ENCODE assay signal across 8 cellular contexts in the genomic region with DNA sequence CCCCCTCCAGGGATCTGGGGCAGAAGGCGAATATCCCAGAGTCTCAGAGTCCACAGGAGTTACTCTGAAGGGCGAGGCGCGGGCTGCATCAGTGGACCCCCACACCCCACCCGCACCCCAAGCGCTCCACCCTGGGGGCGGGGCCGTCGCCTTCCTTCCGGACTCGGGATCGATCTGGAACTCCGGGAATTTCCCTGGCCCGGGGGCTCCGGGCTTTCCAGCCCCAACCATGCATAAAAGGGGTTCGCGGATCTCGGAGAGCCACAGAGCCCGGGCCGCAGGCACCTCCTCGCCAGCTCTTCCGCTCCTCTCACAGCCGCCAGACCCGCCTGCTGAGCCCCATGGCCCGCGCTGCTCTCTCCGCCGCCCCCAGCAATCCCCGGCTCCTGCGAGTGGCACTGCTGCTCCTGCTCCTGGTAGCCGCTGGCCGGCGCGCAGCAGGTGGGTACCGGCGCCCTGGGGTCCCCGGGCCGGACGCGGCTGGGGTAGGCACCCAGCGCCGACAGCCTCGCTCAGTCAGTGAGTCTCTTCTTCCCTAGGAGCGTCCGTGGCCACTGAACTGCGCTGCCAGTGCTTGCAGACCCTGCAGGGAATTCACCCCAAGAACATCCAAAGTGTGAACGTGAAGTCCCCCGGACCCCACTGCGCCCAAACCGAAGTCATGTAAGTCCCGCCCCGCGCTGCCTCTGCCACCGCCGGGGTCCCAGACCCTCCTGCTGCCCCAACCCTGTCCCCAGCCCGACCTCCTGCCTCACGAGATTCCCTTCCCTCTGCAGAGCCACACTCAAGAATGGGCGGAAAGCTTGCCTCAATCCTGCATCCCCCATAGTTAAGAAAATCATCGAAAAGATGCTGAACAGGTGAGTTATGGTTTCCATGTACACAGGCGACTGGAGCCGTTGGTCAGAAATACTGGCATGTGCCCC. TPM values are rescaled to one million over a fixed set of nuclear protein-coding genes. Genes with fewer than 3 reads are reported as not detected.
DNase-seq lines count a peak whose midpoint lies in the region; ATAC-seq, FAIRE-seq and TF ChIP-seq lines count a peak whose summit lies in the region.

Gene CXCL1 (plus strand): TSS at position 264 of the 926 bp plus-strand sequence. CDS start 78 bp downstream, at position 342.

- H3K9me3 ChIP-seq in MG63 (no peaks in the 10 kb centered on the region), endothelial cell of umbilical vein (replicated peaks; ENCODE audit: control insufficient read depth, insufficient read depth, low read length) (no peaks in the 10 kb centered on the region), OCI-LY7 (ENCODE audit: low read length) (no peaks in the 10 kb centered on the region)

- peak within 1 kb of the TSS; percentile 59 for H3K9ac ChIP-seq in endothelial cell of umbilical vein (replicated peaks; ENCODE audit: extremely low read depth, insufficient read depth, low read length)

- no peaks in the 10 kb centered on the region for H3K9me3 Mint-ChIP-seq in mesothelial cell of epicardium

- H3K9me2 ChIP-seq in OCI-LY7 (ENCODE audit: insufficient read depth, low read length): no peaks in the 10 kb centered on the region

- H3K4me3 ChIP-seq in AG10803 (ENCODE audit: low read length): peak within 1 kb of the TSS; percentile 64
- H3K4me3 ChIP-seq in MG63: peak within 1 kb of the TSS; percentile 41
- peak within 1 kb of the TSS; percentile 49 to 81 (median 67) for H3K4me3 ChIP-seq in endothelial cell of umbilical vein (replicated peaks in 1 of 3; ENCODE audit: insufficient read depth in 1 of 3, low read depth in 1 of 3, low read length in 3 of 3)
- no peak within 1 kb of the TSS for H3K4me3 ChIP-seq in OCI-LY7 (ENCODE audit: low read depth, low read length, poor library complexity, severe bottlenecking)

- H3K4me1 ChIP-seq in endothelial cell of umbilical vein (ENCODE audit: control insufficient read depth, extremely low read depth, insufficient read depth, low read length): peaks cover 35% of the 10 kb centered on the region
- no peaks in the 10 kb centered on the region for H3K4me1 ChIP-seq in OCI-LY7 (ENCODE audit: insufficient read depth, low read length, poor library complexity, severe bottlenecking)

- H3K27ac Mint-ChIP-seq in mesothelial cell of epicardium: no peak within 1 kb of the TSS

- CTCF ChIA-PET in endothelial cell of umbilical vein (lab: Charles Lee) (interaction anchor here (1.0 to 2.5 kb wide), 12 partner anchors 13 to 265 kb away, joined by 3 to 12 read pairs (median 4); partner anchors contain the start of genes CXCL2 and CXCL3), OCI-LY7 (lab: Charles Lee; ENCODE audit: unreplicated experiment) (no interaction called here)

- DNase-seq in AG10803 (ENCODE audit: low read depth): no peak
- peak; percentile 43 for DNase-seq in MG63
- DNase-seq in endothelial cell of umbilical vein (ENCODE audit: low read depth, low spot score): peak; percentile 52
- peak in 1 of 2 experiments; percentile 42 for DNase-seq in mesothelial cell of epicardium (ENCODE audit: low spot score in 2 of 2, unreplicated experiment in 2 of 2)
- DNase-seq in SHP77 (lab: John Stamatoyannopoulos, UW): no peak
- no peak for DNase-seq in OCI-LY7 (ENCODE audit: low spot score)
- no peak for DNase-seq in NCI-H2029 treated with DMSO at 0.1 percent for 48 hours (lab: John Stamatoyannopoulos, UW)

- H3K9me1 ChIP-seq in endothelial cell of umbilical vein (replicated peaks; ENCODE audit: control insufficient read depth, extremely low read depth, insufficient read depth, low read length): no peaks in the 10 kb centered on the region

- no peak for ATAC-seq in HG03039 (IDR thresholded peaks at IDR 0.05; ENCODE audit: unreplicated experiment)

- peak; percentile 68 for TF ChIP-seq POLR2A in endothelial cell of umbilical vein (IDR thresholded peaks at IDR 0.05; ENCODE audit: low read depth, low read length)

- no TSS peak for BruUV-seq in endothelial cell of umbilical vein (replicated peaks; lab: Mats Ljungman, UMichigan)
- BruUV-seq in OCI-LY7 (replicated peaks; lab: Mats Ljungman, UMichigan): no TSS peak

- peaks cover 5% of the 10 kb centered on the region for H3K79me2 ChIP-seq in endothelial cell of umbilical vein (ENCODE audit: control insufficient read depth, insufficient read depth, low read length)
- no peaks in the 10 kb centered on the region for H3K79me2 ChIP-seq in OCI-LY7 (ENCODE audit: insufficient read depth, low read depth, low read length)

- H2AFZ ChIP-seq in endothelial cell of umbilical vein (ENCODE audit: low read depth, low read length) (peak within 1 kb of the TSS; percentile 93), OCI-LY7 (ENCODE audit: low read length) (no peak within 1 kb of the TSS)

- H3K36me3 ChIP-seq in MG63: no peaks in the 10 kb centered on the region
- no peaks in the 10 kb centered on the region for H3K36me3 ChIP-seq in endothelial cell of umbilical vein (ENCODE audit: control insufficient read depth in 2 of 2, extremely low read depth in 1 of 2, insufficient read depth in 2 of 2, low read length in 2 of 2)
- H3K36me3 ChIP-seq in OCI-LY7 (ENCODE audit: insufficient read depth, low read length): no peaks in the 10 kb centered on the region

- H3K27ac ChIP-seq in endothelial cell of umbilical vein (ENCODE audit: insufficient read depth, low read depth, low read length) (peak within 1 kb of the TSS; percentile 55), OCI-LY7 (ENCODE audit: low read depth, low read length, poor library complexity, severe bottlenecking) (no peak within 1 kb of the TSS)

- no peaks in the 10 kb centered on the region for H4K20me1 ChIP-seq in endothelial cell of umbilical vein (replicated peaks; ENCODE audit: control insufficient read depth, extremely low read depth, insufficient read depth, low read length)
- H4K20me1 ChIP-seq in OCI-LY7 (ENCODE audit: insufficient read depth, low read length): no peaks in the 10 kb centered on the region

- intact Hi-C loops in endothelial cell of umbilical vein (cut with micrococcal nuclease): loop anchor here (1.0 to 10.0 kb wide), 4 partner anchors 53 to 225 kb away; partner anchors contain the start of gene CXCL2
- intact Hi-C loops in OCI-LY7 (cut with micrococcal nuclease; ENCODE audit: unreplicated experiment): no loop called here

- POLR2A ChIA-PET in endothelial cell of umbilical vein (lab: Charles Lee) (no interaction called here), OCI-LY7 (lab: Charles Lee) (no interaction called here)

- dilution Hi-C loops in endothelial cell of umbilical vein (cut with MboI; ENCODE audit: extremely low pct_ligation_motif_present, low sequenced_read_pairs): no loop called here

- peak within 1 kb of the TSS; percentile 73 for H3K4me3 Mint-ChIP-seq in mesothelial cell of epicardium

- H3K4me2 ChIP-seq in endothelial cell of umbilical vein (ENCODE audit: insufficient read depth, low read length) (peak within 1 kb of the TSS; percentile 79), OCI-LY7 (ENCODE audit: low read length) (no peak within 1 kb of the TSS)

- H3K27me3 Mint-ChIP-seq in mesothelial cell of epicardium (ENCODE audit: low read depth): peaks cover 88% of the 10 kb centered on the region

- H3K27me3 ChIP-seq in MG63 (no peaks in the 10 kb centered on the region), endothelial cell of umbilical vein (ENCODE audit: control insufficient read depth in 2 of 2, insufficient read depth in 2 of 2, low read length in 2 of 2) (no peaks in the 10 kb centered on the region)

- TF ChIP-seq CTCF in AG10803 (conservative IDR thresholded peaks at IDR 0.05; ENCODE audit: low read length): no peak; the same call in 1 of the 2 replicates
- TF ChIP-seq CTCF in endothelial cell of umbilical vein (IDR thresholded peaks at IDR 0.05; ENCODE audit: extremely low read depth in 1 of 2, insufficient read depth in 1 of 2, low read depth in 1 of 2, low read length in 2 of 2): no peak
- no peak for TF ChIP-seq CTCF in mesothelial cell of epicardium (IDR thresholded peaks at IDR 0.05; ENCODE audit: unreplicated experiment)
- no peak for TF ChIP-seq CTCF in OCI-LY7 (conservative IDR thresholded peaks at IDR 0.05; ENCODE audit: low read length)

- H3K4me1 Mint-ChIP-seq in mesothelial cell of epicardium: peaks cover 17% of the 10 kb centered on the region

- peak; percentile 54 for FAIRE-seq in endothelial cell of umbilical vein (lab: Jason Lieb, UNC)

- H3K36me3 Mint-ChIP-seq in mesothelial cell of epicardium: no peaks in the 10 kb centered on the region

TF ChIP-seq in endothelial cell of umbilical vein, 7 proteins besides CTCF, POLR2A, EP300 and RAD21:
- TF ChIP-seq POLR2AphosphoS5 (IDR thresholded peaks at IDR 0.05; ENCODE audit: insufficient read depth, low read depth, low read length): peak; percentile 89
- TF ChIP-seq, protein P1, sequence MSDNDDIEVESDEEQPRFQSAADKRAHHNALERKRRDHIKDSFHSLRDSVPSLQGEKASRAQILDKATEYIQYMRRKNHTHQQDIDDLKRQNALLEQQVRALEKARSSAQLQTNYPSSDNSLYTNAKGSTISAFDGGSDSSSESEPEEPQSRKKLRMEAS (IDR thresholded peaks at IDR 0.05; ENCODE audit: insufficient read depth, insufficient read length): no peak
- no peak for TF ChIP-seq FOS (IDR thresholded peaks at IDR 0.05; ENCODE audit: borderline replicate concordance, insufficient read depth, low read length)
- no peak for TF ChIP-seq EZH2 (IDR thresholded peaks at IDR 0.05; ENCODE audit: borderline replicate concordance, low read depth, low read length, severe bottlenecking)
- no peak for TF ChIP-seq GATA2 (IDR thresholded peaks at IDR 0.05; ENCODE audit: insufficient read depth, insufficient read length, low read depth, low read length)

RNA-seq across cellular contexts. Expression of gene CXCL1, which starts in this region (rescaled TPM):
- total RNA-seq in MG63 (2014; rRNA removed; shearing (Covaris generic); ENCODE audit: low replicate concordance): 0.20 and 2.5 TPM in 2 replicates
- total RNA-seq in endothelial cell of umbilical vein (9.0 and 20.0 TPM in 2 replicates), mesothelial cell of epicardium (0.47 to 0.77 TPM (median 0.74 TPM) in 3 replicates), OCI-LY7 (2022) (not detected in 2 replicates)
- 26.7 and 36.0 TPM in 2 replicates for polyA plus RNA-seq in endothelial cell of umbilical vein
- polyA plus RNA-seq in endothelial cell of umbilical vein (2011; cell fraction: cytosol; rRNA removed): 44.6 and 62.9 TPM in 2 replicates
- 23.8 and 27.9 TPM in 2 replicates for polyA plus RNA-seq in endothelial cell of umbilical vein (2011; cell fraction: nucleus; rRNA removed)
- 44.9 and 91.9 TPM in 2 replicates for polyA plus RNA-seq in endothelial cell of umbilical vein (2012)
- polyA minus RNA-seq in endothelial cell of umbilical vein: 2.7 and 5.6 TPM in 2 replicates
- not detected for polyA minus RNA-seq in endothelial cell of umbilical vein (2011; cell fraction: cytosol; rRNA and poly(A)+ RNA removed)
- polyA minus RNA-seq in endothelial cell of umbilical vein (2011; cell fraction: nucleus; rRNA and poly(A)+ RNA removed): 4.0 and 6.7 TPM in 2 replicates
- not detected in 2 replicates for total RNA-seq in OCI-LY7 (2014; rRNA removed; shearing (Covaris generic))

Comparison
In these comparisons a context has a peak if more than half of its experiments do, and no peak if none do; other contexts are left out.
1. DNase-seq: peak in MG63 (single experiment) and endothelial cell of umbilical vein (single experiment); none in AG10803 (single experiment), SHP77 (0 of 2), OCI-LY7 (single experiment) and NCI-H2029 treated with DMSO at 0.1 percent for 48 hours (single experiment).